ENCODE assay signal across 1 cellular context in the genomic region with DNA sequence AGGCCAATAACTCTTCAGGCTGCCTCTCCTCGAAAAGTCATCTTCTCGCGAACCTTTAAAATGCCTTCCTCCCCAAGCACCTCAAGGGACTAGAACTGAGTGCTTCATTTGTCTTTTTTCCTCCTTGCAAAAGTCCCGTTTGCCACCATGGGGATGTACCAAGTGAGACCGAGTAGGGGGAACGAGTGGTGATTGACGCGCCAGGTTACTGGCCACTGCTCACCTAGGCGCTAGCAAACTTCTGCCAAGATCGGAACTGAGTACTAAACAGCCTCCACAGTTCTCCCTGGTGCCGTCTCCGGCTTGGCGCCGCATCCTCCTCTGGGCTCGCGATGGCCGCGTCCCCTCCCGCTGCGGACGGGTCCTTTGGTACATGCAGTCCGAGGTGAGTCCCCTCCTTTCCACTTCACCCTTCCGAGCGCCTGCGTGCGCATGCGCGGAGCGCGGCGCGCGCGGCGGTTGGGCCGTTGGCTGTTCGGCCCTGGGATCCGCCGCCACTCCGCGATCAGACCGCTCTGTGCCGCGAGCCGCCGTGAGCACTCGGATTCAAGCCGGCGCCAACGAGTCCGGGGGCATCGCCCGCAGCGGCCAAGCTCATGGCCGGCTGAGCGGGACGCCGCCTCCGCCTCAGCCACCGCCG.
TF ChIP-seq lines count a peak whose summit lies in the region.

CDK16 (plus strand) TSS at position 402 of the 640 bp plus-strand sequence. CDS start 4,877 bp downstream, outside the sequence.

TF ChIP-seq in HEK293, 187 proteins besides CTCF, POLR2A, EP300 and RAD21 (continued from another document and continues in another):
- TF ChIP-seq ZNF639 (tag by site-specific recombination; IDR thresholded peaks at IDR 0.05): peak; percentile 95
- peak; percentile 81 for TF ChIP-seq ZNF561 (tag by site-specific recombination; IDR thresholded peaks at IDR 0.05; ENCODE audit: borderline replicate concordance)
- TF ChIP-seq ZSCAN16 (tag by site-specific recombination; IDR thresholded peaks at IDR 0.05): no peak
- TF ChIP-seq ELK4 (IDR thresholded peaks at IDR 0.05; ENCODE audit: borderline replicate concordance, low read depth, low read length): no peak
- TF ChIP-seq, protein P1, sequence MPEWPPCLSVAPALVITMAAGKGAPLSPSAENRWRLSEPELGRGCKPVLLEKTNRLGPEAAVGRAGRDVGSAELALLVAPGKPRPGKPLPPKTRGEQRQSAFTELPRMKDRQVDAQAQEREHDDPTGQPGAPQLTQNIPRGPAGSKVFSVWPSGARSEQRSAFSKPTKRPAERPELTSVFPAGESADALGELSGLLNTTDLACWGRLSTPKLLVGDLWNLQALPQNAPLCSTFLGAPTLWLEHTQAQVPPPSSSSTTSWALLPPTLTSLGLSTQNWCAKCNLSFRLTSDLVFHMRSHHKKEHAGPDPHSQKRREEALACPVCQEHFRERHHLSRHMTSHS (tag by site-specific recombination; IDR thresholded peaks at IDR 0.05): no peak
- TF ChIP-seq, protein P2, sequence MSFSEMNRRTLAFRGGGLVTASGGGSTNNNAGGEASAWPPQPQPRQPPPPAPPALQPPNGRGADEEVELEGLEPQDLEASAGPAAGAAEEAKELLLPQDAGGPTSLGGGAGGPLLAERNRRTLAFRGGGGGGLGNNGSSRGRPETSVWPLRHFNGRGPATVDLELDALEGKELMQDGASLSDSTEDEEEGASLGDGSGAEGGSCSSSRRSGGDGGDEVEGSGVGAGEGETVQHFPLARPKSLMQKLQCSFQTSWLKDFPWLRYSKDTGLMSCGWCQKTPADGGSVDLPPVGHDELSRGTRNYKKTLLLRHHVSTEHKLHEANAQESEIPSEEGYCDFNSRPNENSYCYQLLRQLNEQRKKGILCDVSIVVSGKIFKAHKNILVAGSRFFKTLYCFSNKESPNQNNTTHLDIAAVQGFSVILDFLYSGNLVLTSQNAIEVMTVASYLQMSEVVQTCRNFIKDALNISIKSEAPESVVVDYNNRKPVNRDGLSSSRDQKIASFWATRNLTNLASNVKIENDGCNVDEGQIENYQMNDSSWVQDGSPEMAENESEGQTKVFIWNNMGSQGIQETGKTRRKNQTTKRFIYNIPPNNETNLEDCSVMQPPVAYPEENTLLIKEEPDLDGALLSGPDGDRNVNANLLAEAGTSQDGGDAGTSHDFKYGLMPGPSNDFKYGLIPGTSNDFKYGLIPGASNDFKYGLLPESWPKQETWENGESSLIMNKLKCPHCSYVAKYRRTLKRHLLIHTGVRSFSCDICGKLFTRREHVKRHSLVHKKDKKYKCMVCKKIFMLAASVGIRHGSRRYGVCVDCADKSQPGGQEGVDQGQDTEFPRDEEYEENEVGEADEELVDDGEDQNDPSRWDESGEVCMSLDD (tag by site-specific recombination; IDR thresholded peaks at IDR 0.05): no peak
- peak; percentile 62 for TF ChIP-seq ZBTB8A (tag by site-specific recombination; IDR thresholded peaks at IDR 0.05)
- peak; percentile 86; the same call in 1 of the 2 replicates for TF ChIP-seq PBX3 (CRISPR knock-in tag; IDR thresholded peaks at IDR 0.05)
- TF ChIP-seq, protein P3, sequence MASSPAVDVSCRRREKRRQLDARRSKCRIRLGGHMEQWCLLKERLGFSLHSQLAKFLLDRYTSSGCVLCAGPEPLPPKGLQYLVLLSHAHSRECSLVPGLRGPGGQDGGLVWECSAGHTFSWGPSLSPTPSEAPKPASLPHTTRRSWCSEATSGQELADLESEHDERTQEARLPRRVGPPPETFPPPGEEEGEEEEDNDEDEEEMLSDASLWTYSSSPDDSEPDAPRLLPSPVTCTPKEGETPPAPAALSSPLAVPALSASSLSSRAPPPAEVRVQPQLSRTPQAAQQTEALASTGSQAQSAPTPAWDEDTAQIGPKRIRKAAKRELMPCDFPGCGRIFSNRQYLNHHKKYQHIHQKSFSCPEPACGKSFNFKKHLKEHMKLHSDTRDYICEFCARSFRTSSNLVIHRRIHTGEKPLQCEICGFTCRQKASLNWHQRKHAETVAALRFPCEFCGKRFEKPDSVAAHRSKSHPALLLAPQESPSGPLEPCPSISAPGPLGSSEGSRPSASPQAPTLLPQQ (tag by site-specific recombination; IDR thresholded peaks at IDR 0.05): peak; percentile 86
- TF ChIP-seq ZEB2 (tag by site-specific recombination; IDR thresholded peaks at IDR 0.05): peak; percentile 85
- TF ChIP-seq SETDB1 (IDR thresholded peaks at IDR 0.05; ENCODE audit: insufficient read length, low read length): no peak
- no peak for TF ChIP-seq ZNF266 (tag by site-specific recombination; IDR thresholded peaks at IDR 0.05; ENCODE audit: low read depth)
- TF ChIP-seq ZNF580 (tag by site-specific recombination; IDR thresholded peaks at IDR 0.05): peak; percentile 95
- TF ChIP-seq, protein P4, sequence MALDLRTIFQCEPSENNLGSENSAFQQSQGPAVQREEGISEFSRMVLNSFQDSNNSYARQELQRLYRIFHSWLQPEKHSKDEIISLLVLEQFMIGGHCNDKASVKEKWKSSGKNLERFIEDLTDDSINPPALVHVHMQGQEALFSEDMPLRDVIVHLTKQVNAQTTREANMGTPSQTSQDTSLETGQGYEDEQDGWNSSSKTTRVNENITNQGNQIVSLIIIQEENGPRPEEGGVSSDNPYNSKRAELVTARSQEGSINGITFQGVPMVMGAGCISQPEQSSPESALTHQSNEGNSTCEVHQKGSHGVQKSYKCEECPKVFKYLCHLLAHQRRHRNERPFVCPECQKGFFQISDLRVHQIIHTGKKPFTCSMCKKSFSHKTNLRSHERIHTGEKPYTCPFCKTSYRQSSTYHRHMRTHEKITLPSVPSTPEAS (tag by site-specific recombination; IDR thresholded peaks at IDR 0.05): 0 out of 2 replicates have a peak, but pooled peaks have one; percentile 37
- TF ChIP-seq KLF9 (tag by site-specific recombination; IDR thresholded peaks at IDR 0.05; ENCODE audit: low read depth): peak; percentile 22; the same call in 1 of the 2 replicates
- TF ChIP-seq ZNF302 (tag by site-specific recombination; IDR thresholded peaks at IDR 0.05; ENCODE audit: low read depth): no peak
- TF ChIP-seq EGR2 (tag by site-specific recombination; IDR thresholded peaks at IDR 0.05; ENCODE audit: low read depth): no peak
- peak; percentile 90 for TF ChIP-seq KLF8 (tag by site-specific recombination; IDR thresholded peaks at IDR 0.05)
- TF ChIP-seq ZNF416 (tag by site-specific recombination; IDR thresholded peaks at IDR 0.05): no peak
- peak; percentile 86 for TF ChIP-seq OVOL3 (tag by site-specific recombination; IDR thresholded peaks at IDR 0.05)
- peak; percentile 93 for TF ChIP-seq ZXDB (tag by site-specific recombination; IDR thresholded peaks at IDR 0.05)
- TF ChIP-seq ZNF777 (tag by site-specific recombination; IDR thresholded peaks at IDR 0.05; ENCODE audit: borderline replicate concordance): no peak
- no peak for TF ChIP-seq ZNF362 (tag by site-specific recombination; IDR thresholded peaks at IDR 0.05)
- 0 out of 2 replicates have a peak, but pooled peaks have one; percentile 57 for TF ChIP-seq ZNF660 (tag by site-specific recombination; IDR thresholded peaks at IDR 0.05)
- peak; percentile 74; the same call in 1 of the 2 replicates for TF ChIP-seq ZSCAN23 (tag by site-specific recombination; IDR thresholded peaks at IDR 0.05)
- TF ChIP-seq ZNF211 (tag by site-specific recombination; IDR thresholded peaks at IDR 0.05; ENCODE audit: low read depth): no peak
- peak; percentile 82 for TF ChIP-seq ZFP69B (tag by site-specific recombination; IDR thresholded peaks at IDR 0.05)
- TF ChIP-seq ZNF610 (tag by site-specific recombination; IDR thresholded peaks at IDR 0.05; ENCODE audit: borderline replicate concordance): peak; percentile 72; the same call in 1 of the 2 replicates
- peak; percentile 65 for TF ChIP-seq ZBTB26 (tag by site-specific recombination; optimal IDR thresholded peaks at IDR 0.05)
- peak; percentile 78 for TF ChIP-seq ZNF629 (tag by site-specific recombination; IDR thresholded peaks at IDR 0.05)
- no peak for TF ChIP-seq ZNF16 (tag by site-specific recombination; IDR thresholded peaks at IDR 0.05; ENCODE audit: low read depth)
- no peak for TF ChIP-seq ZNF560 (tag by site-specific recombination; IDR thresholded peaks at IDR 0.05; ENCODE audit: borderline replicate concordance)
- TF ChIP-seq ZNF549 (tag by site-specific recombination; IDR thresholded peaks at IDR 0.05): no peak
- peak; percentile 96 for TF ChIP-seq ZNF2 (tag by site-specific recombination; IDR thresholded peaks at IDR 0.05)
- TF ChIP-seq ZNF514 (tag by site-specific recombination; IDR thresholded peaks at IDR 0.05): no peak
- TF ChIP-seq, protein P5, sequence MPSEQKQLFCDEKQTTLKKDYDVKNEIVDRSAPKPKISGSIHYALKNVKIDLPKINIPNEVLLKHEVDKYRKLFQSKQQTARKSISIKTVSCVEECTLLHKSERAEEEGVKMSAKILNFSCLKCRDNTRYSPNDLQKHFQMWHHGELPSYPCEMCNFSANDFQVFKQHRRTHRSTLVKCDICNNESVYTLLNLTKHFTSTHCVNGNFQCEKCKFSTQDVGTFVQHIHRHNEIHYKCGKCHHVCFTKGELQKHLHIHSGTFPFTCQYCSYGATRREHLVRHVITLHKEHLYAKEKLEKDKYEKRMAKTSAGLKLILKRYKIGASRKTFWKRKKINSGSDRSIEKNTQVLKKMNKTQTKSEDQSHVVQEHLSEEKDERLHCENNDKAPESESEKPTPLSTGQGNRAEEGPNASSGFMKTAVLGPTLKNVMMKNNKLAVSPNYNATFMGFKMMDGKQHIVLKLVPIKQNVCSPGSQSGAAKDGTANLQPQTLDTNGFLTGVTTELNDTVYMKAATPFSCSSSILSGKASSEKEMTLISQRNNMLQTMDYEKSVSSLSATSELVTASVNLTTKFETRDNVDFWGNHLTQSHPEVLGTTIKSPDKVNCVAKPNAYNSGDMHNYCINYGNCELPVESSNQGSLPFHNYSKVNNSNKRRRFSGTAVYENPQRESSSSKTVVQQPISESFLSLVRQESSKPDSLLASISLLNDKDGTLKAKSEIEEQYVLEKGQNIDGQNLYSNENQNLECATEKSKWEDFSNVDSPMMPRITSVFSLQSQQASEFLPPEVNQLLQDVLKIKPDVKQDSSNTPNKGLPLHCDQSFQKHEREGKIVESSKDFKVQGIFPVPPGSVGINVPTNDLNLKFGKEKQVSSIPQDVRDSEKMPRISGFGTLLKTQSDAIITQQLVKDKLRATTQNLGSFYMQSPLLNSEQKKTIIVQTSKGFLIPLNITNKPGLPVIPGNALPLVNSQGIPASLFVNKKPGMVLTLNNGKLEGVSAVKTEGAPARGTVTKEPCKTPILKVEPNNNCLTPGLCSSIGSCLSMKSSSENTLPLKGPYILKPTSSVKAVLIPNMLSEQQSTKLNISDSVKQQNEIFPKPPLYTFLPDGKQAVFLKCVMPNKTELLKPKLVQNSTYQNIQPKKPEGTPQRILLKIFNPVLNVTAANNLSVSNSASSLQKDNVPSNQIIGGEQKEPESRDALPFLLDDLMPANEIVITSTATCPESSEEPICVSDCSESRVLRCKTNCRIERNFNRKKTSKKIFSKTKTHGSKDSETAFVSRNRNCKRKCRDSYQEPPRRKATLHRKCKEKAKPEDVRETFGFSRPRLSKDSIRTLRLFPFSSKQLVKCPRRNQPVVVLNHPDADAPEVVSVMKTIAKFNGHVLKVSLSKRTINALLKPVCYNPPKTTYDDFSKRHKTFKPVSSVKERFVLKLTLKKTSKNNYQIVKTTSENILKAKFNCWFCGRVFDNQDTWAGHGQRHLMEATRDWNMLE (tag by site-specific recombination; conservative IDR thresholded peaks at IDR 0.05; ENCODE audit: low read depth): peak; percentile 35; the same call in 1 of the 2 replicates
- TF ChIP-seq ZNF623 (tag by site-specific recombination; IDR thresholded peaks at IDR 0.05): peak; percentile 26; the same call in 1 of the 2 replicates
- TF ChIP-seq ZNF391 (tag by site-specific recombination; IDR thresholded peaks at IDR 0.05; ENCODE audit: borderline replicate concordance, low read depth): peak; percentile 77; the same call in 1 of the 2 replicates
